1 cellular context compared by ENCODE assay signal in the genomic region with DNA sequence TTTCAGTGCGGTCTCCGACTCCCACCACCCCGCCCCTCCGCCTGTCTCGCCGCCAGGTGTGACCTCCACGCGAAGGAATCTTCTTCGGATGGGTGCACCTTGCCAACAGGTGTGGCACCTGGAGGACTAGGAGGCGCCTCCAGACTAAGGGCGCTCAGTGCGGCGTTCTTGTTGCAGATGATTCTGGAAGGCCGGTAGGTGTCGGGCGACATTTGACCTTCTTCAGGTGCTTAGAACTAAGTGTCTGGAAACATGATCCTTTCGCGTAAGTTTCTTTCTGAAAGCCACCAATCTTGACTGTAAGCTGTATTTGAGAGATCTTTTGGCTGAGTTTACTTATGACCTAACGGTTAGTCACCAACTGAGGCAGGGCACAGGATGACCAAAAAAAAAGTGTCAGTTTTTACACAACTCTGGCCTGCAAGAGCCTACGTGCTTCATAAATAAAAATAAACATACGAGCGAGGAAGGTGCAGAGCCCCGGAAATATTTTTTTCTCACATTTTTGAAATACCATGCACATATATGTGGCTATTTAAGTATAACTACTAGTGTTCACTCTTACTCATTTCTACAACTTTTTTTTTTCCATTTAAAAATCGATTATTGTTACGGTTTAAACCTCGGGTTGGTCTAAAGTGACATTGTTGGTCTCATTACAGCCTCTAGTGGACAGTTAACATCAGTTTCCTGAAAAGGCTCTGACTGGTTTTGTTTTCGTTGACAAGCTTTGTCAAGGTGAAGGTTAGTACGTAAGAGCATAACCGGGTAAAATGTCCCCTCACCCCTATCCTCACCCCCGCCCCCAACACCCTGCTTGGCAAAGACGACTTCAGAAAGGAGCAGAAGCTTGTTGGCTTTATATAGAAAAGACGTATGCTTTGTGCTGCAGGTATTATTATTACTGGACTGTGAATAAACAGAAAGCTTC.
A peak's percentile ranks its signal among the peaks of the same experiment; 100 is the strongest.
TF ChIP-seq lines count a peak whose summit lies in the region.

No MANE protein-coding gene starts in this region.

TF ChIP-seq in HepG2, 621 proteins besides CTCF, POLR2A, EP300 and RAD21 (continued from another document and continues in another):
- TF ChIP-seq, protein P1, sequence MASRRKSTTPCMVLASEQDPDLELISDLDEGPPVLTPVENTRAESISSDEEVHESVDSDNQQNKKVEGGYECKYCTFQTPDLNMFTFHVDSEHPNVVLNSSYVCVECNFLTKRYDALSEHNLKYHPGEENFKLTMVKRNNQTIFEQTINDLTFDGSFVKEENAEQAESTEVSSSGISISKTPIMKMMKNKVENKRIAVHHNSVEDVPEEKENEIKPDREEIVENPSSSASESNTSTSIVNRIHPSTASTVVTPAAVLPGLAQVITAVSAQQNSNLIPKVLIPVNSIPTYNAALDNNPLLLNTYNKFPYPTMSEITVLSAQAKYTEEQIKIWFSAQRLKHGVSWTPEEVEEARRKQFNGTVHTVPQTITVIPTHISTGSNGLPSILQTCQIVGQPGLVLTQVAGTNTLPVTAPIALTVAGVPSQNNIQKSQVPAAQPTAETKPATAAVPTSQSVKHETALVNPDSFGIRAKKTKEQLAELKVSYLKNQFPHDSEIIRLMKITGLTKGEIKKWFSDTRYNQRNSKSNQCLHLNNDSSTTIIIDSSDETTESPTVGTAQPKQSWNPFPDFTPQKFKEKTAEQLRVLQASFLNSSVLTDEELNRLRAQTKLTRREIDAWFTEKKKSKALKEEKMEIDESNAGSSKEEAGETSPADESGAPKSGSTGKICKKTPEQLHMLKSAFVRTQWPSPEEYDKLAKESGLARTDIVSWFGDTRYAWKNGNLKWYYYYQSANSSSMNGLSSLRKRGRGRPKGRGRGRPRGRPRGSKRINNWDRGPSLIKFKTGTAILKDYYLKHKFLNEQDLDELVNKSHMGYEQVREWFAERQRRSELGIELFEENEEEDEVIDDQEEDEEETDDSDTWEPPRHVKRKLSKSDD (CRISPR knock-in tag; IDR thresholded peaks at IDR 0.05; ENCODE audit: low read depth), result no peak
- TF ChIP-seq TCF7 (IDR thresholded peaks at IDR 0.05; ENCODE audit: low read depth) (no peak), ZNF12 (CRISPR knock-in tag; IDR thresholded peaks at IDR 0.05) (0 out of 2 replicates have a peak, but pooled peaks have one; percentile 42), CBX5 (CRISPR knock-in tag; IDR thresholded peaks at IDR 0.05; ENCODE audit: borderline replicate concordance) (no peak), SMC3 (IDR thresholded peaks at IDR 0.05; ENCODE audit: low read length) (peak; percentile 71), BRCA1 (CRISPR knock-in tag; IDR thresholded peaks at IDR 0.05) (no peak), ZNF816 (CRISPR knock-in tag; IDR thresholded peaks at IDR 0.05; ENCODE audit: borderline replicate concordance) (no peak), SMARCE1 (IDR thresholded peaks at IDR 0.05; ENCODE audit: borderline replicate concordance) (no peak), PHF21A (CRISPR knock-in tag; IDR thresholded peaks at IDR 0.05) (no peak), HNRNPLL (IDR thresholded peaks at IDR 0.05; ENCODE audit: low read depth, low read length, poor library complexity, severe bottlenecking) (no peak), HNRNPK (IDR thresholded peaks at IDR 0.05; ENCODE audit: low read depth, low read length, poor library complexity, severe bottlenecking) (no peak), SNAPC2 (CRISPR knock-in tag; IDR thresholded peaks at IDR 0.05) (no peak), IKZF5 (CRISPR knock-in tag; IDR thresholded peaks at IDR 0.05) (no peak), TOPORS (CRISPR knock-in tag; IDR thresholded peaks at IDR 0.05) (no peak), ZNF335 (CRISPR knock-in tag; IDR thresholded peaks at IDR 0.05) (no peak), ZNF446 (CRISPR knock-in tag; IDR thresholded peaks at IDR 0.05) (no peak), CENPX (CRISPR knock-in tag; IDR thresholded peaks at IDR 0.05) (no peak), ZNF441 (CRISPR knock-in tag; IDR thresholded peaks at IDR 0.05; ENCODE audit: borderline replicate concordance) (no peak), SOX6 (IDR thresholded peaks at IDR 0.05) (no peak), SOX6 (CRISPR knock-in tag; IDR thresholded peaks at IDR 0.05) (no peak; the same call in 1 of the 2 replicates), KAT8 (CRISPR knock-in tag; IDR thresholded peaks at IDR 0.05) (peak; percentile 47), TARDBP (CRISPR knock-in tag; IDR thresholded peaks at IDR 0.05) (no peak), CREM (IDR thresholded peaks at IDR 0.05) (0 out of 2 replicates have a peak, but pooled peaks have one; percentile 20), CREM (CRISPR knock-in tag; IDR thresholded peaks at IDR 0.05) (no peak), ZNF225 (CRISPR knock-in tag; IDR thresholded peaks at IDR 0.05) (no peak), ZNF333 (CRISPR knock-in tag; IDR thresholded peaks at IDR 0.05; ENCODE audit: borderline replicate concordance) (no peak), ZBTB37 (CRISPR knock-in tag; IDR thresholded peaks at IDR 0.05) (no peak), ZNF670 (CRISPR knock-in tag; IDR thresholded peaks at IDR 0.05; ENCODE audit: borderline replicate concordance) (no peak), ZNF737 (CRISPR knock-in tag; IDR thresholded peaks at IDR 0.05; ENCODE audit: borderline replicate concordance) (no peak), ELF4 (CRISPR knock-in tag; IDR thresholded peaks at IDR 0.05; ENCODE audit: borderline replicate concordance) (no peak), ZFP62 (CRISPR knock-in tag; IDR thresholded peaks at IDR 0.05) (no peak), ZFP1 (CRISPR knock-in tag; IDR thresholded peaks at IDR 0.05) (no peak), REL (CRISPR knock-in tag; conservative IDR thresholded peaks at IDR 0.05) (no peak), ZNF180 (CRISPR knock-in tag; IDR thresholded peaks at IDR 0.05; ENCODE audit: borderline replicate concordance, low read depth) (no peak), ZNF672 (CRISPR knock-in tag; IDR thresholded peaks at IDR 0.05) (no peak), ZNF841 (CRISPR knock-in tag; IDR thresholded peaks at IDR 0.05; ENCODE audit: borderline replicate concordance) (no peak)
- TF ChIP-seq, protein P2, sequence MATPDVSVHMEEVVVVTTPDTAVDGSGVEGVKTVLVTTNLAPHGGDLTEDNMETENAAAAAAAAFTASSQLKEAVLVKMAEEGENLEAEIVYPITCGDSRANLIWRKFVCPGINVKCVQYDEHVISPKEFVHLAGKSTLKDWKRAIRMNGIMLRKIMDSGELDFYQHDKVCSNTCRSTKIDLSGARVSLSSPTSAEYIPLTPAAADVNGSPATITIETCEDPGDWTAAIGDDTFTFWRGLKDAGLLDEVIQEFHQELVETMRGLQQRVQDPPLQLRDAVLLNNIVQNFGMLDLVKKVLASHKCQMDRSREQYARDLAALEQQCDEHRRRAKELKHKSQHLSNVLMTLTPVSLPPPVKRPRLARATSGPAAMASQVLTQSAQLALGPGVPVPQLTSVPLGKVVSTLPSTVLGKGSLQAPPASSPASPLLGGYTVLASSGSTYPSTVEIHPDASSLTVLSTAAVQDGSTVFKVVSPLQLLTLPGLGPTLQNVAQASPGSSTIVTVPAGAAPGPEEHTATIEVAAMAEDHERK (CRISPR knock-in tag; IDR thresholded peaks at IDR 0.05; ENCODE audit: low read depth), result no peak
- TF ChIP-seq, protein P3, sequence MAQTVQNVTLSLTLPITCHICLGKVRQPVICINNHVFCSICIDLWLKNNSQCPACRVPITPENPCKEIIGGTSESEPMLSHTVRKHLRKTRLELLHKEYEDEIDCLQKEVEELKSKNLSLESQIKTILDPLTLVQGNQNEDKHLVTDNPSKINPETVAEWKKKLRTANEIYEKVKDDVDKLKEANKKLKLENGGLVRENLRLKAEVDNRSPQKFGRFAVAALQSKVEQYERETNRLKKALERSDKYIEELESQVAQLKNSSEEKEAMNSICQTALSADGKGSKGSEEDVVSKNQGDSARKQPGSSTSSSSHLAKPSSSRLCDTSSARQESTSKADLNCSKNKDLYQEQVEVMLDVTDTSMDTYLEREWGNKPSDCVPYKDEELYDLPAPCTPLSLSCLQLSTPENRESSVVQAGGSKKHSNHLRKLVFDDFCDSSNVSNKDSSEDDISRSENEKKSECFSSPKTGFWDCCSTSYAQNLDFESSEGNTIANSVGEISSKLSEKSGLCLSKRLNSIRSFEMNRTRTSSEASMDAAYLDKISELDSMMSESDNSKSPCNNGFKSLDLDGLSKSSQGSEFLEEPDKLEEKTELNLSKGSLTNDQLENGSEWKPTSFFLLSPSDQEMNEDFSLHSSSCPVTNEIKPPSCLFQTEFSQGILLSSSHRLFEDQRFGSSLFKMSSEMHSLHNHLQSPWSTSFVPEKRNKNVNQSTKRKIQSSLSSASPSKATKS (CRISPR knock-in tag; IDR thresholded peaks at IDR 0.05), result 0 out of 2 replicates have a peak, but pooled peaks have one; percentile 24
- TF ChIP-seq, protein P4, sequence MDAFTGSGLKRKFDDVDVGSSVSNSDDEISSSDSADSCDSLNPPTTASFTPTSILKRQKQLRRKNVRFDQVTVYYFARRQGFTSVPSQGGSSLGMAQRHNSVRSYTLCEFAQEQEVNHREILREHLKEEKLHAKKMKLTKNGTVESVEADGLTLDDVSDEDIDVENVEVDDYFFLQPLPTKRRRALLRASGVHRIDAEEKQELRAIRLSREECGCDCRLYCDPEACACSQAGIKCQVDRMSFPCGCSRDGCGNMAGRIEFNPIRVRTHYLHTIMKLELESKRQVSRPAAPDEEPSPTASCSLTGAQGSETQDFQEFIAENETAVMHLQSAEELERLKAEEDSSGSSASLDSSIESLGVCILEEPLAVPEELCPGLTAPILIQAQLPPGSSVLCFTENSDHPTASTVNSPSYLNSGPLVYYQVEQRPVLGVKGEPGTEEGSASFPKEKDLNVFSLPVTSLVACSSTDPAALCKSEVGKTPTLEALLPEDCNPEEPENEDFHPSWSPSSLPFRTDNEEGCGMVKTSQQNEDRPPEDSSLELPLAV (CRISPR knock-in tag; conservative IDR thresholded peaks at IDR 0.05; ENCODE audit: low read depth), result no peak
- TF ChIP-seq, protein P5, sequence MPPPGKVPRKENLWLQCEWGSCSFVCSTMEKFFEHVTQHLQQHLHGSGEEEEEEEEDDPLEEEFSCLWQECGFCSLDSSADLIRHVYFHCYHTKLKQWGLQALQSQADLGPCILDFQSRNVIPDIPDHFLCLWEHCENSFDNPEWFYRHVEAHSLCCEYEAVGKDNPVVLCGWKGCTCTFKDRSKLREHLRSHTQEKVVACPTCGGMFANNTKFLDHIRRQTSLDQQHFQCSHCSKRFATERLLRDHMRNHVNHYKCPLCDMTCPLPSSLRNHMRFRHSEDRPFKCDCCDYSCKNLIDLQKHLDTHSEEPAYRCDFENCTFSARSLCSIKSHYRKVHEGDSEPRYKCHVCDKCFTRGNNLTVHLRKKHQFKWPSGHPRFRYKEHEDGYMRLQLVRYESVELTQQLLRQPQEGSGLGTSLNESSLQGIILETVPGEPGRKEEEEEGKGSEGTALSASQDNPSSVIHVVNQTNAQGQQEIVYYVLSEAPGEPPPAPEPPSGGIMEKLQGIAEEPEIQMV (CRISPR knock-in tag; IDR thresholded peaks at IDR 0.05; ENCODE audit: low read depth), result no peak
- TF ChIP-seq, protein P6, sequence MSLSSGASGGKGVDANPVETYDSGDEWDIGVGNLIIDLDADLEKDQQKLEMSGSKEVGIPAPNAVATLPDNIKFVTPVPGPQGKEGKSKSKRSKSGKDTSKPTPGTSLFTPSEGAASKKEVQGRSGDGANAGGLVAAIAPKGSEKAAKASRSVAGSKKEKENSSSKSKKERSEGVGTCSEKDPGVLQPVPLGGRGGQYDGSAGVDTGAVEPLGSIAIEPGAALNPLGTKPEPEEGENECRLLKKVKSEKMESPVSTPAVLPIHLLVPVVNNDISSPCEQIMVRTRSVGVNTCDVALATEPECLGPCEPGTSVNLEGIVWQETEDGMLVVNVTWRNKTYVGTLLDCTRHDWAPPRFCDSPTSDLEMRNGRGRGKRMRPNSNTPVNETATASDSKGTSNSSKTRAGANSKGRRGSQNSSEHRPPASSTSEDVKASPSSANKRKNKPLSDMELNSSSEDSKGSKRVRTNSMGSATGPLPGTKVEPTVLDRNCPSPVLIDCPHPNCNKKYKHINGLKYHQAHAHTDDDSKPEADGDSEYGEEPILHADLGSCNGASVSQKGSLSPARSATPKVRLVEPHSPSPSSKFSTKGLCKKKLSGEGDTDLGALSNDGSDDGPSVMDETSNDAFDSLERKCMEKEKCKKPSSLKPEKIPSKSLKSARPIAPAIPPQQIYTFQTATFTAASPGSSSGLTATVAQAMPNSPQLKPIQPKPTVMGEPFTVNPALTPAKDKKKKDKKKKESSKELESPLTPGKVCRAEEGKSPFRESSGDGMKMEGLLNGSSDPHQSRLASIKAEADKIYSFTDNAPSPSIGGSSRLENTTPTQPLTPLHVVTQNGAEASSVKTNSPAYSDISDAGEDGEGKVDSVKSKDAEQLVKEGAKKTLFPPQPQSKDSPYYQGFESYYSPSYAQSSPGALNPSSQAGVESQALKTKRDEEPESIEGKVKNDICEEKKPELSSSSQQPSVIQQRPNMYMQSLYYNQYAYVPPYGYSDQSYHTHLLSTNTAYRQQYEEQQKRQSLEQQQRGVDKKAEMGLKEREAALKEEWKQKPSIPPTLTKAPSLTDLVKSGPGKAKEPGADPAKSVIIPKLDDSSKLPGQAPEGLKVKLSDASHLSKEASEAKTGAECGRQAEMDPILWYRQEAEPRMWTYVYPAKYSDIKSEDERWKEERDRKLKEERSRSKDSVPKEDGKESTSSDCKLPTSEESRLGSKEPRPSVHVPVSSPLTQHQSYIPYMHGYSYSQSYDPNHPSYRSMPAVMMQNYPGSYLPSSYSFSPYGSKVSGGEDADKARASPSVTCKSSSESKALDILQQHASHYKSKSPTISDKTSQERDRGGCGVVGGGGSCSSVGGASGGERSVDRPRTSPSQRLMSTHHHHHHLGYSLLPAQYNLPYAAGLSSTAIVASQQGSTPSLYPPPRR (CRISPR knock-in tag; IDR thresholded peaks at IDR 0.05; ENCODE audit: borderline replicate concordance), result no peak
- TF ChIP-seq, protein P7, sequence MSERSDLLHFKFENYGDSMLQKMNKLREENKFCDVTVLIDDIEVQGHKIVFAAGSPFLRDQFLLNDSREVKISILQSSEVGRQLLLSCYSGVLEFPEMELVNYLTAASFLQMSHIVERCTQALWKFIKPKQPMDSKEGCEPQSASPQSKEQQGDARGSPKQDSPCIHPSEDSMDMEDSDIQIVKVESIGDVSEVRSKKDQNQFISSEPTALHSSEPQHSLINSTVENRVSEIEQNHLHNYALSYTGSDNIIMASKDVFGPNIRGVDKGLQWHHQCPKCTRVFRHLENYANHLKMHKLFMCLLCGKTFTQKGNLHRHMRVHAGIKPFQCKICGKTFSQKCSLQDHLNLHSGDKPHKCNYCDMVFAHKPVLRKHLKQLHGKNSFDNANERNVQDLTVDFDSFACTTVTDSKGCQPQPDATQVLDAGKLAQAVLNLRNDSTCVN (CRISPR knock-in tag; IDR thresholded peaks at IDR 0.05; ENCODE audit: borderline replicate concordance), result no peak
